In genomic region chr6:51386347-51386836, GRCh38 we compare ENCODE assay signal across 33 cellular contexts.
"Had no signal": no experiment of that assay in that cellular context is flagged by ENCODE, and none has a peak within 500 bp of the region (broad histone marks: within the 10 kb centered on the region; RNA-seq: fewer than 3 reads in every experiment).

No MANE protein-coding gene starts in this region.

- FAIRE-seq: astrocyte, TTC549 had no signal

- H3K27ac ChIP-seq: adrenal gland, body of pancreas, brain microvascular endothelial cell, VCaP had no signal

- H3K36me3 ChIP-seq: adrenal gland, brain microvascular endothelial cell, breast epithelium had no signal

- H3K9me3 ChIP-seq: adrenal gland, body of pancreas, breast epithelium had no signal

- DNase-seq: activated B cell treated with CpG ODN at 0.5 μM for 24 hours; activated CD4-positive, alpha-beta memory T cell treated with anti-CD3 and anti-CD28 coated beads for 36 hours; activated CD4-positive, alpha-beta T cell treated with anti-CD3 and anti-CD28 coated beads for 4 hours; activated CD4-positive, alpha-beta T cell treated with anti-CD3 and anti-CD28 coated beads, Interleukin-2, amount 10 ng/mL, durations not matched to agents 24 days and 14 days; activated CD4-positive, alpha-beta T cell treated with anti-CD3 and anti-CD28 coated beads, Interleukin-2, amount 50 U/mL, for 1 hour; activated CD4-positive, alpha-beta T cell treated with anti-CD3 and anti-CD28 coated beads, Interleukin-2, amount 50 U/mL, for 4 hours; activated CD4-positive, CD25-positive, alpha-beta regulatory T cell treated with anti-CD3 and anti-CD28 coated beads, Interleukin-2, amount 50 U/mL, for 72 hours; activated CD8-positive, alpha-beta memory T cell treated with anti-CD3 and anti-CD28 coated beads, Interleukin-2, amount 50 U/mL, for 4 hours; activated CD8-positive, alpha-beta T cell treated with anti-CD3 and anti-CD28 coated beads for 36 hours; activated effector memory CD4-positive, alpha-beta T cell treated with anti-CD3 and anti-CD28 coated beads, Interleukin-2, amount 50 U/mL, for 16 hours; activated gamma-delta T cell treated with Interleukin-2 at 50 U/mL for 16 hours; activated naive CD4-positive, alpha-beta T cell; activated naive CD4-positive, alpha-beta T cell treated with anti-CD3 and anti-CD28 coated beads for 36 hours; activated naive CD4-positive, alpha-beta T cell treated with anti-CD3 and anti-CD28 coated beads, Interleukin-2, amount 50 U/mL, for 16 hours; activated naive CD8-positive, alpha-beta T cell treated with anti-CD3 and anti-CD28 coated beads for 36 hours; activated T-cell treated with anti-CD3 and anti-CD28 coated beads for 4 hours; activated T-cell treated with anti-CD3 and anti-CD28 coated beads, Interleukin-2, amount 50 U/mL, for 1 hour; activated T-cell treated with anti-CD3 and anti-CD28 coated beads, Interleukin-2, amount 50 U/mL, for 4 hours; activated T-cell treated with anti-CD3 and anti-CD28 coated beads, Interleukin-2, amount 50 U/mL, for 72 hours; adrenal gland; amniotic stem cell; aorta; body of pancreas; brain microvascular endothelial cell; central memory CD4-positive, alpha-beta T cell; T-helper 2 cell; T-helper 9 cell had no signal

- ATAC-seq: activated CD8-positive, alpha-beta T cell treated with anti-CD3 and anti-CD28 coated beads for 36 hours; activated naive CD4-positive, alpha-beta T cell treated with anti-CD3 and anti-CD28 coated beads, Interleukin-2, amount 50 U/mL, for 72 hours; activated T-cell treated with anti-CD3 and anti-CD28 coated beads, Interleukin-2, amount 50 U/mL, for 4 hours; activated T-cell treated with anti-CD3 and anti-CD28 coated beads, Interleukin-2, amount 50 U/mL, for 72 hours; activated T-helper 17 cell treated with anti-CD3 and anti-CD28 coated beads, Interleukin-2, amount 50 U/mL, for 72 hours; body of pancreas had no signal

- H3K4me3 ChIP-seq: adrenal gland, body of pancreas, breast epithelium had no signal

- H3K4me1 ChIP-seq: adrenal gland, body of pancreas, breast epithelium had no signal

- H3K27me3 ChIP-seq: adrenal gland, body of pancreas, brain microvascular endothelial cell, breast epithelium had no signal
